Comparison of ENCODE assay signal across 27 cellular contexts in the genomic region with DNA sequence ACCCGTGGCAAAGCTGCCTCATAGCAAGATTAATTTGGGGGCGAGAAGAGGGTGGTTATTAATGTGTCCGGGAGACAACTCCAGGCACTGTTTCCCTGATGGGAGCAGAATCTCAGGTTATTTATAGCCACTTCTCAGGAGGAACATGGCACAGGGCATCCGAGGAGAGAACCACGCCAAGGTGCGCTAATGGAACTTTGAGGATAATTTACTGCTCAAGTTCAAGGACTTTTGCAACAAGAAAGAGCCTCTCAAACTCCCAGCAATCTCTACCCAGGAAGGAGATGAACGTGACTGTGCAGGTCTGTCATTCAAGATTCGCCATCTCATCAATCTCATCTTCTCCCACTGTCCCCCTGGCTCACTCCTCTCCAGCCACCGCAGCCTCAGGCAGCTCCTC.
"Had no signal": no experiment of that assay in that cellular context is flagged by ENCODE, and none has a peak within 500 bp of the region (broad histone marks: within the 10 kb centered on the region; RNA-seq: fewer than 3 reads in every experiment).

No MANE protein-coding gene starts in this region.

- H3K27ac ChIP-seq: ascending aorta, WERI-Rb-1 had no signal

- H3K4me3 ChIP-seq: ascending aorta had no signal

- H3K36me3 ChIP-seq: ascending aorta, WERI-Rb-1 had no signal

- H3K27me3 ChIP-seq: ascending aorta had no signal

- H3K9me3 ChIP-seq: ascending aorta had no signal

- DNase-seq: activated CD4-positive, alpha-beta memory T cell treated with anti-CD3 and anti-CD28 coated beads, Interleukin-2, amount 10 ng/mL, durations not matched to agents 7 days and 5 days; activated CD4-positive, alpha-beta T cell treated with anti-CD3 and anti-CD28 coated beads for 1 hour; activated CD4-positive, alpha-beta T cell treated with anti-CD3 and anti-CD28 coated beads for 36 hours; activated CD4-positive, alpha-beta T cell treated with anti-CD3 and anti-CD28 coated beads for 48 hours; activated CD4-positive, alpha-beta T cell treated with anti-CD3 and anti-CD28 coated beads, Interleukin-2, amount 10 ng/mL, durations not matched to agents 7 days and 5 days; activated CD4-positive, alpha-beta T cell treated with anti-CD3 and anti-CD28 coated beads, Interleukin-2, amount 50 U/mL, for 48 hours; activated CD4-positive, CD25-positive, alpha-beta regulatory T cell; activated CD8-positive, alpha-beta memory T cell treated with anti-CD3 and anti-CD28 coated beads for 24 hours; activated CD8-positive, alpha-beta memory T cell treated with anti-CD3 and anti-CD28 coated beads, Interleukin-2, amount 10 ng/mL, durations not matched to agents 7 days and 5 days; activated CD8-positive, alpha-beta memory T cell treated with anti-CD3 and anti-CD28 coated beads, Interleukin-2, amount 50 U/mL, for 48 hours; activated CD8-positive, alpha-beta T cell treated with anti-CD3 and anti-CD28 coated beads, Interleukin-2, amount 10 ng/mL, durations not matched to agents 7 days and 5 days; activated effector memory CD4-positive, alpha-beta T cell treated with Interleukin-2 at 50 U/mL for 16 hours; activated gamma-delta T cell; activated naive CD4-positive, alpha-beta T cell treated with anti-CD3 and anti-CD28 coated beads, Interleukin-2, amount 10 ng/mL, durations not matched to agents 7 days and 5 days; activated naive CD4-positive, alpha-beta T cell treated with Interleukin-2 at 50 U/mL for 16 hours; activated naive CD8-positive, alpha-beta T cell treated with anti-CD3 and anti-CD28 coated beads, Interleukin-2, amount 10 ng/mL, durations not matched to agents 7 days and 5 days; activated naive CD8-positive, alpha-beta T cell treated with anti-CD3 and anti-CD28 coated beads, Interleukin-2, amount 50 U/mL, for 24 hours; activated T-cell treated with anti-CD3 and anti-CD28 coated beads, Interleukin-2, amount 50 U/mL, for 24 hours; activated T-cell treated with anti-CD3 and anti-CD28 coated beads, Interleukin-2, amount 50 U/mL, for 48 hours; amygdala; anterior cingulate cortex; central memory CD4-positive, alpha-beta T cell; T-helper 1 cell; T-helper 2 cell; T-helper 9 cell; WERI-Rb-1 had no signal

- H3K4me1 ChIP-seq: ascending aorta had no signal
